In genomic region chr20:63955846-63956663, GRCh38 we compare ENCODE assay signal across 1 cellular context.
TF ChIP-seq lines count a peak whose summit lies in the region.

TSS of gene UCKL1 (minus strand) at chr20:63956416. CDS start at chr20:63956372, 44 bp downstream.

TF ChIP-seq in K562, 482 proteins besides CTCF, POLR2A, EP300 and RAD21 (continued from another document and continues in another):
- no peak for TF ChIP-seq TFE3 (CRISPR knock-in tag; IDR thresholded peaks at IDR 0.05)
- no peak for TF ChIP-seq CHD4 (IDR thresholded peaks at IDR 0.05; ENCODE audit: insufficient read depth, insufficient replicate concordance, low read depth, low read length, poor library complexity, severe bottlenecking)
- TF ChIP-seq ELF1 (tag; IDR thresholded peaks at IDR 0.05), result no peak
- no peak for TF ChIP-seq CBX5 (IDR thresholded peaks at IDR 0.05; ENCODE audit: borderline replicate concordance, low read depth)
- TF ChIP-seq SMARCB1 (IDR thresholded peaks at IDR 0.05; ENCODE audit: insufficient read length, low read depth), result no peak
- peak; percentile 77; the same call in 1 of the 2 replicates for TF ChIP-seq FOXP4 (CRISPR knock-in tag; IDR thresholded peaks at IDR 0.05; ENCODE audit: borderline replicate concordance)
- no peak for TF ChIP-seq CHCHD3 (CRISPR knock-in tag; IDR thresholded peaks at IDR 0.05)
- 0 out of 2 replicates have a peak, but pooled peaks have one; percentile 51 for TF ChIP-seq SREBF1 (IDR thresholded peaks at IDR 0.05; ENCODE audit: borderline replicate concordance, low read depth, low read length)
- no peak for TF ChIP-seq CBX8 (IDR thresholded peaks at IDR 0.05; ENCODE audit: borderline replicate concordance, extremely low read depth, low read depth, low read length, poor library complexity, severe bottlenecking)
- no peak for TF ChIP-seq ATF3 (IDR thresholded peaks at IDR 0.05)
- 0 out of 2 replicates have a peak, but pooled peaks have one; percentile 42 for TF ChIP-seq ATF3 (CRISPR knock-in tag; conservative IDR thresholded peaks at IDR 0.05)
- TF ChIP-seq PHB2 (IDR thresholded peaks at IDR 0.05; ENCODE audit: low read depth), result no peak
- TF ChIP-seq SAP30 (IDR thresholded peaks at IDR 0.05; ENCODE audit: borderline replicate concordance, insufficient read depth, low read depth, low read length, poor library complexity, severe bottlenecking), result peak; percentile 60
- TF ChIP-seq ZNF512 (tag; IDR thresholded peaks at IDR 0.05), result no peak
- TF ChIP-seq ZNF133 (CRISPR knock-in tag; IDR thresholded peaks at IDR 0.05), result no peak
- no peak for TF ChIP-seq CEBPZ (IDR thresholded peaks at IDR 0.05; ENCODE audit: borderline replicate concordance, low read depth, low read length)
- peak; percentile 80 to 94; a peak in 3 of 4 replicates for TF ChIP-seq SIN3A (IDR thresholded peaks at IDR 0.05; ENCODE audit: borderline replicate concordance in 2 of 2, control insufficient read depth in 1 of 2, low read depth in 2 of 2, low read length in 2 of 2)
- no peak for TF ChIP-seq SRSF3 (IDR thresholded peaks at IDR 0.05; ENCODE audit: insufficient read depth, low read length)
- TF ChIP-seq SFPQ (IDR thresholded peaks at IDR 0.05; ENCODE audit: low read depth, low read length), result no peak
- TF ChIP-seq SOX6 (IDR thresholded peaks at IDR 0.05), result no peak
- peak; percentile 97 for TF ChIP-seq HCFC1 (IDR thresholded peaks at IDR 0.05; ENCODE audit: low read depth, low read length)
- TF ChIP-seq FOXA1 (IDR thresholded peaks at IDR 0.05; ENCODE audit: borderline replicate concordance), result no peak
- no peak for TF ChIP-seq SREBF2 (CRISPR knock-in tag; IDR thresholded peaks at IDR 0.05)
- TF ChIP-seq NONO (IDR thresholded peaks at IDR 0.05; ENCODE audit: low read depth in 2 of 2, low read length in 1 of 2), result peak; percentile 49 to 84; a peak in 2 of 4 replicates
- TF ChIP-seq MXD1 (CRISPR knock-in tag; IDR thresholded peaks at IDR 0.05; ENCODE audit: borderline replicate concordance, poor library complexity, severe bottlenecking), result no peak
- no peak for TF ChIP-seq XRCC4 (IDR thresholded peaks at IDR 0.05; ENCODE audit: extremely low read depth, insufficient read depth, insufficient read length)
- TF ChIP-seq KLF10 (CRISPR knock-in tag; IDR thresholded peaks at IDR 0.05), result no peak
- no peak for TF ChIP-seq PRMT5 (CRISPR knock-in tag; IDR thresholded peaks at IDR 0.05)
- TF ChIP-seq ZNF407 (IDR thresholded peaks at IDR 0.05; ENCODE audit: low read depth), result peak; percentile 91
- peak in 1 of 2 experiments; percentile 99; a peak in 3 of 4 replicates for TF ChIP-seq MNT (conservative IDR thresholded peaks at IDR 0.05)
- TF ChIP-seq ZNF431 (CRISPR knock-in tag; IDR thresholded peaks at IDR 0.05), result 0 out of 2 replicates have a peak, but pooled peaks have one; percentile 64
- no peak for TF ChIP-seq ZNF668 (CRISPR knock-in tag; IDR thresholded peaks at IDR 0.05)
- TF ChIP-seq PML (IDR thresholded peaks at IDR 0.05; ENCODE audit: low read length), result 0 out of 2 replicates have a peak, but pooled peaks have one; percentile 48
